ENCODE assay signal across 19 cellular contexts in genomic region chr1:8736927-8737326, GRCh38.
"Had no signal": no experiment of that assay in that cellular context is flagged by ENCODE, and none has a peak within 500 bp of the region (broad histone marks: within the 10 kb centered on the region; RNA-seq: fewer than 3 reads in every experiment).

No MANE protein-coding gene starts in this region.

- H3K27ac Mint-ChIP-seq: activated CD4-positive, alpha-beta T cell treated with anti-CD3 and anti-CD28 coated beads, Interleukin-2, amount 10 ng/mL, durations not matched to agents 24 days and 14 days; activated naive CD8-positive, alpha-beta T cell treated with anti-CD3 and anti-CD28 coated beads, Interleukin-2, amount 10 ng/mL, durations not matched to agents 7 days and 5 days; dendritic cell treated with granulocyte-macrophage colony-stimulating factor and Interleukin-4, amounts not matched to agents 40 ng/mL and 50 ng/mL, for 4 days; effector memory CD8-positive, alpha-beta T cell; memory B cell; natural killer cell; stimulated activated naive CD8-positive, alpha-beta T cell treated with anti-CD3 and anti-CD28 coated beads, Interleukin-15, amount 100 ng/mL, for 72 hours had no signal

- H3K4me3 Mint-ChIP-seq: activated CD4-positive, alpha-beta T cell treated with anti-CD3 and anti-CD28 coated beads, Interleukin-2, amount 10 ng/mL, durations not matched to agents 24 days and 14 days; activated naive CD8-positive, alpha-beta T cell treated with anti-CD3 and anti-CD28 coated beads, Interleukin-2, amount 10 ng/mL, durations not matched to agents 7 days and 5 days; dendritic cell treated with granulocyte-macrophage colony-stimulating factor and Interleukin-4, amounts not matched to agents 40 ng/mL and 50 ng/mL, for 4 days; effector memory CD8-positive, alpha-beta T cell; memory B cell; natural killer cell; stimulated activated naive CD8-positive, alpha-beta T cell treated with anti-CD3 and anti-CD28 coated beads, Interleukin-15, amount 100 ng/mL, for 72 hours had no signal

- H3K4me3 ChIP-seq: breast epithelium, gastrocnemius medialis, heart right ventricle, left lung, testis had no signal

- H3K9me3 ChIP-seq: breast epithelium, gastrocnemius medialis, testis had no signal

- H3K27ac ChIP-seq: breast epithelium, gastrocnemius medialis, left lung, testis had no signal

- ATAC-seq: effector memory CD8-positive, alpha-beta T cell; gastrocnemius medialis; left lung; natural killer cell; stimulated activated naive CD8-positive, alpha-beta T cell treated with anti-CD3 and anti-CD28 coated beads, Interleukin-15, amount 100 ng/mL, for 72 hours had no signal

- H3K27me3 ChIP-seq: breast epithelium, gastrocnemius medialis, heart right ventricle, left lung, testis had no signal

- H3K4me1 ChIP-seq: breast epithelium, left lung, testis had no signal

- H3K27me3 Mint-ChIP-seq: activated CD4-positive, alpha-beta T cell treated with anti-CD3 and anti-CD28 coated beads, Interleukin-2, amount 10 ng/mL, durations not matched to agents 24 days and 14 days; activated naive CD8-positive, alpha-beta T cell treated with anti-CD3 and anti-CD28 coated beads, Interleukin-2, amount 10 ng/mL, durations not matched to agents 7 days and 5 days; dendritic cell treated with granulocyte-macrophage colony-stimulating factor and Interleukin-4, amounts not matched to agents 40 ng/mL and 50 ng/mL, for 4 days; effector memory CD8-positive, alpha-beta T cell; memory B cell; stimulated activated naive CD8-positive, alpha-beta T cell treated with anti-CD3 and anti-CD28 coated beads, Interleukin-15, amount 100 ng/mL, for 72 hours had no signal

- H3K4me1 Mint-ChIP-seq: activated naive CD8-positive, alpha-beta T cell treated with anti-CD3 and anti-CD28 coated beads, Interleukin-2, amount 10 ng/mL, durations not matched to agents 7 days and 5 days; memory B cell had no signal

- H3K36me3 ChIP-seq: breast epithelium, gastrocnemius medialis, heart right ventricle, left lung had no signal

- DNase-seq: activated CD4-positive, alpha-beta T cell treated with anti-CD3 and anti-CD28 coated beads, Interleukin-2, amount 10 ng/mL, durations not matched to agents 24 days and 14 days; activated CD4-positive, CD25-positive, alpha-beta regulatory T cell; activated CD8-positive, alpha-beta memory T cell treated with anti-CD3 and anti-CD28 coated beads, Interleukin-2, amount 50 U/mL, for 48 hours; activated naive CD8-positive, alpha-beta T cell treated with anti-CD3 and anti-CD28 coated beads, Interleukin-2, amount 10 ng/mL, durations not matched to agents 7 days and 5 days; anterior cingulate cortex; cerebellar nuclear complex; effector memory CD8-positive, alpha-beta T cell; gastrocnemius medialis; heart right ventricle; left lung; natural killer cell; nucleus accumbens; posterior cingulate gyrus; stimulated activated naive CD8-positive, alpha-beta T cell treated with anti-CD3 and anti-CD28 coated beads, Interleukin-15, amount 100 ng/mL, for 72 hours; T-helper 2 cell; testis had no signal
